Comparison of ENCODE assay signal across 23 cellular contexts in the genomic region with DNA sequence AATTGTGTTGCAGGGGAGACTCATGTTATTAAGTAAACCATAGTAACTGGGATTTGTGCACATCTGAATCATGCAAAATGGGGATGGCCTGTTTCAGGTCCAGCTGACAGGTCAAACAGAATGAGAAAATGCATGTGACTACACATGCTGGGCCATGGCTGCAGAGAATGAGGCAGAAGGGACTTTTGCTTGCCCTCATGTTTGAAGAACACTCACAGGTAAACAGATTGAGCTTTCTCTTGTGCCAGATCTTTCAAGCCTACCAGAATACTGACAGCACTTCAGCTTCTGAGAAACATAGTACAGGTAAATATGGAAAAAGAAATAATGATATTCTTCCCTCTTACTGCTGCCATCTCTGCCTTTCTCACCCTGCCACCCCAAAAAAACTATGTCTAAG.
"Had no signal": no experiment of that assay in that cellular context is flagged by ENCODE, and none has a peak within 500 bp of the region (broad histone marks: within the 10 kb centered on the region; RNA-seq: fewer than 3 reads in every experiment).

No MANE protein-coding gene starts in this region.

- H3K9me3 Mint-ChIP-seq: activated naive CD8-positive, alpha-beta T cell treated with anti-CD3 and anti-CD28 coated beads, Interleukin-2, amount 10 ng/mL, durations not matched to agents 7 days and 5 days; activated T-helper 1 cell treated with anti-CD3 and anti-CD28 coated beads, Interleukin-12 subunit alpha, Interleukin-12 subunit beta, Interleukin-2, Interleukin-4 antibody, amounts not matched to agents 30 ng/mL and 10 ng/mL and 1 ng/mL, durations not matched to agents 14 hours and 24 hours and 36 hours had no signal

- DNase-seq: activated CD4-positive, alpha-beta T cell treated with anti-CD3 and anti-CD28 coated beads for 4 hours; activated CD8-positive, alpha-beta memory T cell treated with anti-CD3 and anti-CD28 coated beads, Interleukin-2, amount 50 U/mL, for 48 hours; activated CD8-positive, alpha-beta T cell treated with anti-CD3 and anti-CD28 coated beads, Interleukin-2, amount 10 ng/mL, durations not matched to agents 7 days and 5 days; activated effector memory CD4-positive, alpha-beta T cell treated with Interleukin-2 at 50 U/mL for 16 hours; activated naive CD4-positive, alpha-beta T cell; activated naive CD8-positive, alpha-beta T cell treated with anti-CD3 and anti-CD28 coated beads, Interleukin-2, amount 10 ng/mL, durations not matched to agents 7 days and 5 days; activated T-cell treated with anti-CD3 and anti-CD28 coated beads, Interleukin-2, amount 50 U/mL, for 1 hour; adrenal gland; aorta; Karpas-422; MM.1S; NCI-H1105; NCI-H1436; NCI-H1694 treated with DMSO at 0.1 percent for 48 hours; NCI-H2081; NCI-H446; NCI-H748 treated with DMSO at 0.1 percent for 48 hours; SIG-M5; T-helper 17 cell; T-helper 9 cell; WERI-Rb-1 had no signal

- H3K9me3 ChIP-seq: adrenal gland had no signal

- H3K4me3 Mint-ChIP-seq: activated CD8-positive, alpha-beta T cell treated with anti-CD3 and anti-CD28 coated beads, Interleukin-2, amount 10 ng/mL, durations not matched to agents 7 days and 5 days; activated naive CD8-positive, alpha-beta T cell treated with anti-CD3 and anti-CD28 coated beads, Interleukin-2, amount 10 ng/mL, durations not matched to agents 7 days and 5 days; activated T-helper 1 cell treated with anti-CD3 and anti-CD28 coated beads, Interleukin-12 subunit alpha, Interleukin-12 subunit beta, Interleukin-2, Interleukin-4 antibody, amounts not matched to agents 30 ng/mL and 10 ng/mL and 1 ng/mL, durations not matched to agents 14 hours and 24 hours and 36 hours; T-helper 17 cell had no signal

- H3K27me3 ChIP-seq: adrenal gland had no signal

- H3K36me3 ChIP-seq: adrenal gland had no signal

- H3K27ac ChIP-seq: adrenal gland, WERI-Rb-1 had no signal

- H3K27me3 Mint-ChIP-seq: activated naive CD8-positive, alpha-beta T cell treated with anti-CD3 and anti-CD28 coated beads, Interleukin-2, amount 10 ng/mL, durations not matched to agents 7 days and 5 days; T-helper 17 cell had no signal

- ATAC-seq: activated CD8-positive, alpha-beta T cell treated with anti-CD3 and anti-CD28 coated beads, Interleukin-2, amount 10 ng/mL, durations not matched to agents 7 days and 5 days; K562; T-helper 17 cell had no signal

- H3K4me3 ChIP-seq: K562 had no signal

- H3K27ac Mint-ChIP-seq: activated CD8-positive, alpha-beta T cell treated with anti-CD3 and anti-CD28 coated beads, Interleukin-2, amount 10 ng/mL, durations not matched to agents 7 days and 5 days; activated naive CD8-positive, alpha-beta T cell treated with anti-CD3 and anti-CD28 coated beads, Interleukin-2, amount 10 ng/mL, durations not matched to agents 7 days and 5 days; activated T-helper 1 cell treated with anti-CD3 and anti-CD28 coated beads, Interleukin-12 subunit alpha, Interleukin-12 subunit beta, Interleukin-2, Interleukin-4 antibody, amounts not matched to agents 30 ng/mL and 10 ng/mL and 1 ng/mL, durations not matched to agents 14 hours and 24 hours and 36 hours had no signal
